Comparison of ENCODE assay signal across 2 cellular contexts in the genomic region with DNA sequence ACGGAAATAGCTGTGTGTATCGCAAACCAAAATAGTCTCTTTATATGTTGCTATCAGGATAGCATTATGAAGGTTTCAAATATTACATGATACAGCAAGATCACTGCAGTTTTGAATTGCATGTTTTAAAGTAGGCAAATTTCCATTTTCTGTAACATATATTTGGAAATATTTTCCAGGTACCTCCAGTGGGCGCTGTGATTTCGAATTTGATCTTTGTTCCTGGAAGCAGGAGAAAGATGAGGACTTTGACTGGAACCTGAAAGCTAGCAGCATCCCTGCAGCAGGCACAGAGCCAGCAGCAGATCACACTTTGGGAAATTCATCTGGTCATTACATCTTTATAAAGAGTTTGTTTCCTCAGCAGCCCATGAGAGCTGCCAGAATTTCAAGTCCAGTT.
TF ChIP-seq lines count a peak whose summit lies in the region.

No MANE protein-coding gene starts in this region.

TF ChIP-seq in SK-N-SH, 30 proteins besides CTCF, POLR2A, EP300 and RAD21 (continued from another document):
- TF ChIP-seq, protein P1, sequence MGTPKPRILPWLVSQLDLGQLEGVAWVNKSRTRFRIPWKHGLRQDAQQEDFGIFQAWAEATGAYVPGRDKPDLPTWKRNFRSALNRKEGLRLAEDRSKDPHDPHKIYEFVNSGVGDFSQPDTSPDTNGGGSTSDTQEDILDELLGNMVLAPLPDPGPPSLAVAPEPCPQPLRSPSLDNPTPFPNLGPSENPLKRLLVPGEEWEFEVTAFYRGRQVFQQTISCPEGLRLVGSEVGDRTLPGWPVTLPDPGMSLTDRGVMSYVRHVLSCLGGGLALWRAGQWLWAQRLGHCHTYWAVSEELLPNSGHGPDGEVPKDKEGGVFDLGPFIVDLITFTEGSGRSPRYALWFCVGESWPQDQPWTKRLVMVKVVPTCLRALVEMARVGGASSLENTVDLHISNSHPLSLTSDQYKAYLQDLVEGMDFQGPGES (IDR thresholded peaks at IDR 0.05; ENCODE audit: low read depth, low read length) = no peak

TF ChIP-seq in SK-N-SH treated with all-trans-retinoic acid at 6 μM for 48 hours, 23 proteins besides CTCF, POLR2A, EP300 and RAD21 (continued from another document):
- TF ChIP-seq, protein P2, sequence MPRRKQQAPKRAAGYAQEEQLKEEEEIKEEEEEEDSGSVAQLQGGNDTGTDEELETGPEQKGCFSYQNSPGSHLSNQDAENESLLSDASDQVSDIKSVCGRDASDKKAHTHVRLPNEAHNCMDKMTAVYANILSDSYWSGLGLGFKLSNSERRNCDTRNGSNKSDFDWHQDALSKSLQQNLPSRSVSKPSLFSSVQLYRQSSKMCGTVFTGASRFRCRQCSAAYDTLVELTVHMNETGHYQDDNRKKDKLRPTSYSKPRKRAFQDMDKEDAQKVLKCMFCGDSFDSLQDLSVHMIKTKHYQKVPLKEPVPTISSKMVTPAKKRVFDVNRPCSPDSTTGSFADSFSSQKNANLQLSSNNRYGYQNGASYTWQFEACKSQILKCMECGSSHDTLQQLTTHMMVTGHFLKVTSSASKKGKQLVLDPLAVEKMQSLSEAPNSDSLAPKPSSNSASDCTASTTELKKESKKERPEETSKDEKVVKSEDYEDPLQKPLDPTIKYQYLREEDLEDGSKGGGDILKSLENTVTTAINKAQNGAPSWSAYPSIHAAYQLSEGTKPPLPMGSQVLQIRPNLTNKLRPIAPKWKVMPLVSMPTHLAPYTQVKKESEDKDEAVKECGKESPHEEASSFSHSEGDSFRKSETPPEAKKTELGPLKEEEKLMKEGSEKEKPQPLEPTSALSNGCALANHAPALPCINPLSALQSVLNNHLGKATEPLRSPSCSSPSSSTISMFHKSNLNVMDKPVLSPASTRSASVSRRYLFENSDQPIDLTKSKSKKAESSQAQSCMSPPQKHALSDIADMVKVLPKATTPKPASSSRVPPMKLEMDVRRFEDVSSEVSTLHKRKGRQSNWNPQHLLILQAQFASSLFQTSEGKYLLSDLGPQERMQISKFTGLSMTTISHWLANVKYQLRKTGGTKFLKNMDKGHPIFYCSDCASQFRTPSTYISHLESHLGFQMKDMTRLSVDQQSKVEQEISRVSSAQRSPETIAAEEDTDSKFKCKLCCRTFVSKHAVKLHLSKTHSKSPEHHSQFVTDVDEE (CRISPR knock-in tag; IDR thresholded peaks at IDR 0.05) = no peak
- TF ChIP-seq CREB5 (CRISPR knock-in tag; IDR thresholded peaks at IDR 0.05; ENCODE audit: low read depth) (no peak), ZFP30 (CRISPR knock-in tag; IDR thresholded peaks at IDR 0.05) (no peak)
